ENCODE assay signal across 9 cellular contexts in genomic region chr6:148973809-148974208, GRCh38.
DNase-seq lines count a peak whose midpoint lies in the region; ATAC-seq and TF ChIP-seq lines count a peak whose summit lies in the region.
"Had no signal": no experiment of that assay in that cellular context is flagged by ENCODE, and none has a peak within 500 bp of the region (broad histone marks: within the 10 kb centered on the region; RNA-seq: fewer than 3 reads in every experiment).

No MANE protein-coding gene starts in this region.

- H3K36me3 ChIP-seq in OCI-LY7 (ENCODE audit: insufficient read depth, low read length): no peaks in the 10 kb centered on the region

- H3K4me3 Mint-ChIP-seq in activated T-cell treated with anti-CD3 and anti-CD28 coated beads, Interleukin-2, amount 50 U/mL, for 24 hours: no peak overlapping the region

- no peaks in the 10 kb centered on the region for H3K9me3 Mint-ChIP-seq in activated T-cell treated with anti-CD3 and anti-CD28 coated beads, Interleukin-2, amount 50 U/mL, for 24 hours

- no peak overlapping the region for H2AFZ ChIP-seq in OCI-LY7 (ENCODE audit: low read length)

- H3K79me2 ChIP-seq in OCI-LY7 (ENCODE audit: insufficient read depth, low read depth, low read length): no peaks in the 10 kb centered on the region

- intact Hi-C loops in OCI-LY7 (cut with micrococcal nuclease; ENCODE audit: unreplicated experiment): no loop called here

- peaks cover 25% of the 10 kb centered on the region for H3K4me1 ChIP-seq in OCI-LY7 (ENCODE audit: insufficient read depth, low read length, poor library complexity, severe bottlenecking)

- H3K27me3 Mint-ChIP-seq in activated T-cell treated with anti-CD3 and anti-CD28 coated beads, Interleukin-2, amount 50 U/mL, for 24 hours: peaks cover 4% of the 10 kb centered on the region

- H3K36me3 Mint-ChIP-seq in activated T-cell treated with anti-CD3 and anti-CD28 coated beads, Interleukin-2, amount 50 U/mL, for 24 hours (ENCODE audit: low read depth): no peaks in the 10 kb centered on the region

- no peak overlapping the region for H3K27ac ChIP-seq in OCI-LY7 (ENCODE audit: low read depth, low read length, poor library complexity, severe bottlenecking)

- H3K4me2 ChIP-seq in OCI-LY7 (ENCODE audit: low read length): no peak overlapping the region

- BruUV-seq in OCI-LY7 (replicated peaks; lab: Mats Ljungman, UMichigan): no TSS peak

- no peaks in the 10 kb centered on the region for H3K9me2 ChIP-seq in OCI-LY7 (ENCODE audit: insufficient read depth, low read length)

- H3K27ac Mint-ChIP-seq in activated T-cell treated with anti-CD3 and anti-CD28 coated beads, Interleukin-2, amount 50 U/mL, for 24 hours: no peak overlapping the region

- H4K20me1 ChIP-seq in OCI-LY7 (ENCODE audit: insufficient read depth, low read length): no peaks in the 10 kb centered on the region

- TF ChIP-seq CTCF in OCI-LY7 (conservative IDR thresholded peaks at IDR 0.05; ENCODE audit: low read length): peak; percentile 68
- no peak for TF ChIP-seq CTCF in GM13977 (IDR thresholded peaks at IDR 0.05; ENCODE audit: extremely low read depth, insufficient read depth, missing control alignments)

- ATAC-seq in GM21576 (IDR thresholded peaks at IDR 0.05; ENCODE audit: unreplicated experiment): no peak

- in situ Hi-C loops in GM13977 (cut with MboI; ENCODE audit: low pct_unique_long_range_greater_than_20kb, low sequenced_read_pairs, unreplicated experiment): no loop called here

- DNase-seq in NCI-H2196 (lab: John Stamatoyannopoulos, UW; ENCODE audit: unreplicated experiment) (peak; percentile 26), NCI-H2196 treated with DMSO at 0.1 percent for 48 hours (lab: John Stamatoyannopoulos, UW; ENCODE audit: unreplicated experiment) (no peak), OCI-LY7 (ENCODE audit: low spot score) (peak; percentile 12), fibroblast of peridontal ligament (ENCODE audit: extremely low read depth) (peak; percentile 73), superior temporal gyrus (ENCODE audit: extremely low spot score) (peak; percentile 64), GM13977 (ENCODE audit: low spot score) (no peak)
- DNase-seq in activated T-cell treated with anti-CD3 and anti-CD28 coated beads, Interleukin-2, amount 50 U/mL, for 24 hours: no peak
- DNase-seq: Karpas-422 had no signal

- POLR2A ChIA-PET in OCI-LY7 (lab: Charles Lee): interaction anchor here (0.6 to 1.3 kb wide), 2 partner anchors 16 to 408 kb away, joined by 3 read pairs; no protein-coding TSS in a partner anchor

- no peak overlapping the region for H3K4me3 ChIP-seq in OCI-LY7 (ENCODE audit: low read depth, low read length, poor library complexity, severe bottlenecking)

- no peaks in the 10 kb centered on the region for H3K4me1 Mint-ChIP-seq in activated T-cell treated with anti-CD3 and anti-CD28 coated beads, Interleukin-2, amount 50 U/mL, for 24 hours (ENCODE audit: low read depth)

- CTCF ChIA-PET in OCI-LY7 (lab: Charles Lee; ENCODE audit: unreplicated experiment): no interaction called here

- no peaks in the 10 kb centered on the region for H3K9me3 ChIP-seq in OCI-LY7 (ENCODE audit: low read length)

Comparison
In these comparisons a context has a peak if more than half of its experiments do, and no peak if none do; other contexts are left out.
1. DNase-seq: peak in NCI-H2196 (single experiment), OCI-LY7 (single experiment), fibroblast of peridontal ligament (single experiment) and superior temporal gyrus (single experiment); none in NCI-H2196 treated with DMSO at 0.1 percent for 48 hours (single experiment), GM13977 (single experiment) and activated T-cell treated with anti-CD3 and anti-CD28 coated beads, Interleukin-2, amount 50 U/mL, for 24 hours (single experiment).